26 cellular contexts compared by ENCODE assay signal in the genomic region with DNA sequence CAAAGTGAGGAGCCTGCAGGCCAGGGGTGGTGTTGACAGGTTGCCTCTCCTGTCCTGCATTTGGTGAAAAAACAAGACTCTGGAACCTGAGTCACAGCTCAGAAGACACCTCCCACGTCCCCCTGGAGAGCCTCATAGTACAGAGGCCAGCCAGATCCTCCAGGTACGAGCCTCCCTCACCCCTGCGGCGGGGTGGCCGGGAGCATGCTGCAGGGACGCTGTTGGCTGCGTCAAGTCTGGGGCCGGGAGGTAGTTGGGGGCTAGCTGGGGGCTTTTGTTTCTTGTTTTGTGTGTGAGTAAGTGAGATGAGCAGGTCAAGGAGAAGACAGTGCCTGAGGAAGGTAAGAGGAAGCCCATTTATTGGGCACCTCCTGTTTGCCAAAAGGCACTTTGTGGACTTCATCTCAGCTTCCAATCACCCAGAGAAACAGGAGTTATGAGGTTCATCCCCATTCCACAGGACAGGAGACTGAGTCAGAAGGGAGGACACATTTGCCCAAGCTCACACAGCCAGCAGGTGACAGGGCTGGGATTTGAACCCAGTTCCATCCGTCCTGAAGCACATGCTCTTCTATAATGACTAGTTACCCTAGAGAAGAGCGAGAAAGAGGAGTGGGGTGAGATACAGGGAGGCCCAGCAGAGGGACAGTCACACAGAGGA. TPM values are rescaled to one million over a fixed set of nuclear protein-coding genes. Genes with fewer than 3 reads are reported as not detected.
"Had no signal": no experiment of that assay in that cellular context is flagged by ENCODE, and none has a peak within 500 bp of the region (broad histone marks: within the 10 kb centered on the region; RNA-seq: fewer than 3 reads in every experiment).

No MANE protein-coding gene starts in this region.

- H3K36me3 ChIP-seq: adrenal gland, ascending aorta, brain microvascular endothelial cell, lower lobe of right lung, neutrophil, tibial nerve had no signal

- H2AFZ ChIP-seq: parathyroid adenoma had no signal

- H3K79me2 ChIP-seq: parathyroid adenoma had no signal

- H3K36me3 Mint-ChIP-seq: activated naive CD4-positive, alpha-beta T cell treated with anti-CD3 and anti-CD28 coated beads, Interleukin-2, amount 50 U/mL, for 72 hours; naive thymus-derived CD8-positive, alpha-beta T cell; stimulated activated memory B cell treated with anti-CD40 and anti-IgM and Interleukin-4, amounts not matched to agents 10 μg/mL and 1 μg/mL and 100 μg/mL, for 72 hours had no signal

- H3K4me1 Mint-ChIP-seq: stimulated activated memory B cell treated with anti-CD40 and anti-IgM and Interleukin-4, amounts not matched to agents 10 μg/mL and 1 μg/mL and 100 μg/mL, for 72 hours had no signal

- H3K27me3 Mint-ChIP-seq: stimulated activated memory B cell treated with anti-CD40 and anti-IgM and Interleukin-4, amounts not matched to agents 10 μg/mL and 1 μg/mL and 100 μg/mL, for 72 hours had no signal

- H3K27me3 ChIP-seq: adrenal gland, ascending aorta, brain microvascular endothelial cell, neutrophil, tibial nerve had no signal

- H3K4me1 ChIP-seq: adrenal gland, ascending aorta, foreskin keratinocyte, lower lobe of right lung, parathyroid adenoma, tibial nerve had no signal

- H3K9ac ChIP-seq: parathyroid adenoma had no signal

- DNase-seq: activated CD4-positive, alpha-beta T cell treated with anti-CD3 and anti-CD28 coated beads, Interleukin-2, amount 50 U/mL, for 1 hour; activated CD4-positive, CD25-positive, alpha-beta regulatory T cell treated with anti-CD3 and anti-CD28 coated beads, Interleukin-2, amount 50 U/mL, for 72 hours; activated CD8-positive, alpha-beta T cell treated with anti-CD3 and anti-CD28 coated beads, Interleukin-2, amount 10 ng/mL, durations not matched to agents 7 days and 5 days; activated gamma-delta T cell treated with Interleukin-2 at 50 U/mL for 16 hours; activated T-cell treated with anti-CD3 and anti-CD28 coated beads, Interleukin-2, amount 50 U/mL, for 1 hour; adrenal gland; brain microvascular endothelial cell; central memory CD4-positive, alpha-beta T cell; dermis blood vessel endothelial cell; effector CD8-positive, alpha-beta T cell; erythroblast; foreskin keratinocyte; hypothalamus; left colon; lower lobe of right lung; naive thymus-derived CD8-positive, alpha-beta T cell; stimulated activated CD4-positive, alpha-beta T cell treated with anti-CD3 and anti-CD28 coated beads, Interleukin-12 subunit alpha, Interleukin-12 subunit beta, amount 100 ng/mL, for 4 hours had no signal

- H3K27ac ChIP-seq: adrenal gland, brain microvascular endothelial cell, foreskin keratinocyte, lower lobe of right lung, neutrophil, parathyroid adenoma, VCaP had no signal

- H3K4me3 Mint-ChIP-seq: activated CD8-positive, alpha-beta T cell treated with anti-CD3 and anti-CD28 coated beads, Interleukin-2, amount 10 ng/mL, durations not matched to agents 7 days and 5 days; naive thymus-derived CD8-positive, alpha-beta T cell; stimulated activated memory B cell treated with anti-CD40 and anti-IgM and Interleukin-4, amounts not matched to agents 10 μg/mL and 1 μg/mL and 100 μg/mL, for 72 hours had no signal

- ATAC-seq: activated CD8-positive, alpha-beta T cell treated with anti-CD3 and anti-CD28 coated beads, Interleukin-2, amount 10 ng/mL, durations not matched to agents 7 days and 5 days; foreskin keratinocyte; left colon; lower lobe of right lung; naive thymus-derived CD8-positive, alpha-beta T cell; SK-N-SH treated with all-trans-retinoic acid at 6 μM for 48 hours; stimulated activated memory B cell treated with anti-CD40 and anti-IgM and Interleukin-4, amounts not matched to agents 10 μg/mL and 1 μg/mL and 100 μg/mL, for 72 hours had no signal

- H3K9me3 ChIP-seq: adrenal gland, ascending aorta, lower lobe of right lung, neutrophil, tibial nerve had no signal

- H3K9me3 Mint-ChIP-seq: activated naive CD4-positive, alpha-beta T cell treated with anti-CD3 and anti-CD28 coated beads, Interleukin-2, amount 50 U/mL, for 72 hours; naive thymus-derived CD8-positive, alpha-beta T cell had no signal

- H3K4me3 ChIP-seq: adrenal gland, ascending aorta, lower lobe of right lung, tibial nerve had no signal

- H3K27ac Mint-ChIP-seq: activated CD8-positive, alpha-beta T cell treated with anti-CD3 and anti-CD28 coated beads, Interleukin-2, amount 10 ng/mL, durations not matched to agents 7 days and 5 days; stimulated activated memory B cell treated with anti-CD40 and anti-IgM and Interleukin-4, amounts not matched to agents 10 μg/mL and 1 μg/mL and 100 μg/mL, for 72 hours had no signal

RNA-seq across cellular contexts. Expression of a gene that starts 18.3 kb away (rescaled TPM):
- total RNA-seq: dermis blood vessel endothelial cell; T-helper 2 cell treated with Interferon-gamma antibody and Interleukin-4, amounts not matched to agents 100 ng/mL and 5 ng/mL, for 36 hours had no signal
